Comparison of ENCODE assay signal across 25 cellular contexts in the genomic region with DNA sequence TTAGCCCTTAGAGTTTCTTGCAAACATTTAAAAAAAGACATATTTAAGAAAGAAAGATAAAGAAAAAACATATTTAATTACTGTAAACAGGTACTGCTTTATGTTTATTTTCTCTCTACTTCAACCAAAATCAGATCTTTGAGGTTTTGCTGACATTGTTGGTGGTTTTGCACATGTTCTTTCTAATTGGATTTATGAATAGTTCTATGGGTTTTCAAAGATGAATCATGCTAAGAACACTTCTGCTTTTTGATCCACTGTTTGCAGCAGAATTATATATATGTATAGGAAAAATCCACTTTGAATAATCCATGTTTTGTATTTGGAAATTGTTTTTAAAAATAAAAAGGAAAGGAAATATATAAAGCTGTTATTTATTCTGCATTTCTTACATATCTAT.
A peak's percentile ranks its signal among the peaks of the same experiment; 100 is the strongest.
DNase-seq lines count a peak whose midpoint lies in the region; ATAC-seq, FAIRE-seq and TF ChIP-seq lines count a peak whose summit lies in the region.
"Had no signal": no experiment of that assay in that cellular context is flagged by ENCODE, and none has a peak within 500 bp of the region (broad histone marks: within the 10 kb centered on the region; RNA-seq: fewer than 3 reads in every experiment).

No MANE protein-coding gene starts in this region.

- peak overlapping the region; percentile 16 for H3K4me2 ChIP-seq in OCI-LY3 (ENCODE audit: low read length)
- H3K4me2 ChIP-seq: SK-N-SH had no signal

- TF ChIP-seq CTCF in OCI-LY3 (IDR thresholded peaks at IDR 0.05; ENCODE audit: low read depth, low read length) (no peak), fibroblast of the aortic adventitia (IDR thresholded peaks at IDR 0.05; ENCODE audit: insufficient read depth, low read length) (no peak), pancreas (IDR thresholded peaks at IDR 0.05) (no peak)

- no peak for FAIRE-seq in pancreas (lab: Jason Lieb, UNC)
- FAIRE-seq: H1, HTR-8/SVneo, K562 had no signal

- peak; percentile 66 for DNase-seq in NOMO-1 treated with DMSO at 0.1 percent for 48 hours (lab: John Stamatoyannopoulos, UW; ENCODE audit: unreplicated experiment)
- DNase-seq in NOMO-1 treated with dmso at 0.1 percent for 144 hours (lab: John Stamatoyannopoulos, UW; ENCODE audit: unreplicated experiment), result no peak
- DNase-seq in fibroblast of the aortic adventitia (ENCODE audit: low read depth), result peak; percentile 0
- DNase-seq in NCI-H526 treated with DMSO at 0.1 percent for 48 hours (lab: John Stamatoyannopoulos, UW), result no peak
- DNase-seq in pancreas, result no peak
- DNase-seq: ACHN, BE2C, Calu3, DMS79 treated with DMSO at 0.1 percent for 48 hours, HCEC 1CT, NCI-H1092, NCI-H1417 treated with DMSO at 0.1 percent for 48 hours, NCI-H1694 treated with DMSO at 0.1 percent for 48 hours, NCI-H2081, NCI-H226, NCI-H510A, Peyer's patch, SK-N-SH had no signal

- H3K9me3 ChIP-seq in OCI-LY3 (ENCODE audit: insufficient read depth, low read length) (no peaks in the 10 kb centered on the region), pancreas (no peaks in the 10 kb centered on the region)
- H3K9me3 ChIP-seq: BE2C, Peyer's patch, SK-N-SH had no signal

- H3K79me2 ChIP-seq in OCI-LY3 (ENCODE audit: low read length), result no peaks in the 10 kb centered on the region

- H3K9ac ChIP-seq in OCI-LY3 (ENCODE audit: low read length), result no peak overlapping the region
- H3K9ac ChIP-seq: SK-N-SH had no signal

- H3K4me1 ChIP-seq in OCI-LY3 (ENCODE audit: low read length) (peaks cover 32% of the 10 kb centered on the region), pancreas (no peaks in the 10 kb centered on the region)
- H3K4me1 ChIP-seq: BE2C, Peyer's patch had no signal

- H3K27ac ChIP-seq in OCI-LY3 (ENCODE audit: low read length) (no peak overlapping the region), pancreas (no peak overlapping the region)
- H3K27ac ChIP-seq: 22Rv1, Peyer's patch had no signal

- ATAC-seq in GM18907 (IDR thresholded peaks at IDR 0.05; ENCODE audit: unreplicated experiment) (no peak), GM19023 (IDR thresholded peaks at IDR 0.05; ENCODE audit: unreplicated experiment) (no peak), pancreas (no peak)
- ATAC-seq: K562 had no signal

- no peak overlapping the region for H2AFZ ChIP-seq in OCI-LY3 (ENCODE audit: low read depth, low read length)

- H3K36me3 ChIP-seq in OCI-LY3 (replicated peaks; ENCODE audit: low read depth, low read length), result no peaks in the 10 kb centered on the region
- no peaks in the 10 kb centered on the region for H3K36me3 ChIP-seq in pancreas

- no peaks in the 10 kb centered on the region for H4K20me1 ChIP-seq in OCI-LY3 (ENCODE audit: insufficient read depth, low read length)

- H3K27me3 ChIP-seq in OCI-LY3 (ENCODE audit: low read depth, low read length), result peaks cover 14% of the 10 kb centered on the region
- H3K27me3 ChIP-seq in pancreas, result no peaks in the 10 kb centered on the region
- H3K27me3 ChIP-seq: BE2C, Peyer's patch had no signal

- no peak overlapping the region for H3K4me3 ChIP-seq in OCI-LY3 (ENCODE audit: low read length)
- no peak overlapping the region for H3K4me3 ChIP-seq in fibroblast of the aortic adventitia (ENCODE audit: low read depth, low read length)
- H3K4me3 ChIP-seq in pancreas, result no peak overlapping the region
- H3K4me3 ChIP-seq: K562, Peyer's patch had no signal

- intact Hi-C loops in pancreas (cut with DNase I), result no loop called here

Comparison
In these comparisons a context has a peak if more than half of its experiments do, and no peak if none do; other contexts are left out.
1. DNase-seq: peak in NOMO-1 treated with DMSO at 0.1 percent for 48 hours (single experiment) and fibroblast of the aortic adventitia (single experiment); none in NOMO-1 treated with dmso at 0.1 percent for 144 hours (single experiment), NCI-H526 treated with DMSO at 0.1 percent for 48 hours (single experiment) and pancreas (0 of 6).